6 cellular contexts compared by ENCODE assay signal in the genomic region with DNA sequence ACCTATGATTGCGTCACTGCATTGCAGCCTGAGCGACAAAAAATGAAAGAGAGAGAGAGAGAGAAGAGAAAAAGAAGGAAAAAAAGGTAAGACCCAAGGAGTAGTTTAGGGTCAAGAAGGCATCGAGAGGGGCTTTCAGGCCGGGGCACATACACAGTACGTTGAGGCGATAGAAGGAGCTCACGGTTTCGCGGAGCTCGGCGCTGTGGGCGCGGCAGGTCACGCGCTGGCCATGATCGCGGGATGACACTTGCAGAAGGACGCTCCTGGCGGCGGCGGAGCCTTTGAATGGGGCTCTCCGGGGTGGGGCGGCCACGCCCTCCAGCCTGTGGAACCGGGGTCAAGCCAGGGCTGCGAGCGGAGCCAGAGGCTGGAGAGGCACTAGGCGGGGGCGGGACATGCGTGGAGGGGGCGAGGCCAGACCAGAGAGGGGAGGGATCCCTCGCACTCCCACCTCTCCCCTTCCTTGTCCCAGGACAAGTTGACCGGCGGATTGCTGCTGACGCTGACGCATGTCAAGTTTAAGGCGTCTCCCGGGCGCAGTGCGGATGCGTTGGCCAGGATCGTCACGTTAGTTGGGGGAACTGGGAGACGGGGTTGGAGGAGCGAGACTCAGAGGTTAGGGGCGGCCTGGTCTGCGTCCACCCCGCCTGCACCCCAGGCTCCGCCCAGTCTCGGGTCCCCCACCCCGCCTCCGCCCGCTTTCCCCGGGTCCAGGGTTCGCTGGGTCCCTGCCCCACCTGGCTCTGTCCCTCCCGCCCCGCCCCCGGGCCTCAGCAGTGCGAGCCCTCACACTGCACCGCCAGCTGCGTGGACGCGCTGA.
DNase-seq lines count a peak whose midpoint lies in the region; ATAC-seq and TF ChIP-seq lines count a peak whose summit lies in the region.

No MANE protein-coding gene starts in this region.

- peaks cover 7% of the 10 kb centered on the region for H3K4me1 ChIP-seq in adipocyte (ENCODE audit: control insufficient read depth, insufficient read depth, low read length)

- no peak for TF ChIP-seq CTCF in nephron (IDR thresholded peaks at IDR 0.05; ENCODE audit: unreplicated experiment in 3 of 3)

- no peak overlapping the region for H3K9ac ChIP-seq in adipocyte (ENCODE audit: low read length)

- no peaks in the 10 kb centered on the region for H3K36me3 ChIP-seq in adipocyte (ENCODE audit: control insufficient read depth, insufficient read depth, low read length, severe bottlenecking)

- H3K4me3 Mint-ChIP-seq in nephron: peak overlapping the region; percentile 66 to 67 (median 66)

- H3K36me3 Mint-ChIP-seq in nephron (ENCODE audit: low read depth): peaks cover 17% of the 10 kb centered on the region

- peak overlapping the region; percentile 44 for H3K4me3 ChIP-seq in adipocyte (ENCODE audit: low read length)

- peaks cover 72% of the 10 kb centered on the region for H3K27me3 ChIP-seq in adipocyte (replicated peaks; ENCODE audit: control insufficient read depth, insufficient read depth, low read length)

- ATAC-seq in GM18502 (IDR thresholded peaks at IDR 0.05; ENCODE audit: poor library complexity, unreplicated experiment): no peak

- peaks cover 20% of the 10 kb centered on the region for H3K4me1 Mint-ChIP-seq in nephron

- H3K9me3 ChIP-seq in adipocyte (ENCODE audit: control insufficient read depth, low read length): peaks cover 11% of the 10 kb centered on the region

- peaks cover 82% of the 10 kb centered on the region for H3K27me3 Mint-ChIP-seq in nephron (ENCODE audit: low read depth)

- DNase-seq in HK-2 (ENCODE audit: unreplicated experiment): peak; percentile 24
- DNase-seq in adipocyte (ENCODE audit: low read depth): no peak
- no peak for DNase-seq in COR-L47 (lab: John Stamatoyannopoulos, UW)
- DNase-seq in epidermal melanocyte (ENCODE audit: insufficient read length, low spot score): no peak

- H3K9me3 Mint-ChIP-seq in nephron: peaks cover 8% of the 10 kb centered on the region

- H3K27ac Mint-ChIP-seq in nephron: peak overlapping the region in 1 of 3 experiments; percentile 21
